ENCODE assay signal across 1 cellular context in genomic region chr10:4519691-4520402, GRCh38.
TF ChIP-seq lines count a peak whose summit lies in the region.

No MANE protein-coding gene starts in this region.

TF ChIP-seq in SK-N-SH, 30 proteins besides CTCF, POLR2A, EP300 and RAD21 (continued from another document):
- TF ChIP-seq, protein P1, sequence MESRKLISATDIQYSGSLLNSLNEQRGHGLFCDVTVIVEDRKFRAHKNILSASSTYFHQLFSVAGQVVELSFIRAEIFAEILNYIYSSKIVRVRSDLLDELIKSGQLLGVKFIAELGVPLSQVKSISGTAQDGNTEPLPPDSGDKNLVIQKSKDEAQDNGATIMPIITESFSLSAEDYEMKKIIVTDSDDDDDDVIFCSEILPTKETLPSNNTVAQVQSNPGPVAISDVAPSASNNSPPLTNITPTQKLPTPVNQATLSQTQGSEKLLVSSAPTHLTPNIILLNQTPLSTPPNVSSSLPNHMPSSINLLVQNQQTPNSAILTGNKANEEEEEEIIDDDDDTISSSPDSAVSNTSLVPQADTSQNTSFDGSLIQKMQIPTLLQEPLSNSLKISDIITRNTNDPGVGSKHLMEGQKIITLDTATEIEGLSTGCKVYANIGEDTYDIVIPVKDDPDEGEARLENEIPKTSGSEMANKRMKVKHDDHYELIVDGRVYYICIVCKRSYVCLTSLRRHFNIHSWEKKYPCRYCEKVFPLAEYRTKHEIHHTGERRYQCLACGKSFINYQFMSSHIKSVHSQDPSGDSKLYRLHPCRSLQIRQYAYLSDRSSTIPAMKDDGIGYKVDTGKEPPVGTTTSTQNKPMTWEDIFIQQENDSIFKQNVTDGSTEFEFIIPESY (IDR thresholded peaks at IDR 0.05; ENCODE audit: borderline replicate concordance, low read depth) = no peak
- TF ChIP-seq YY1 (IDR thresholded peaks at IDR 0.05; ENCODE audit: low read depth) (no peak), SIN3A (IDR thresholded peaks at IDR 0.05; ENCODE audit: borderline replicate concordance, low read depth, low read length) (no peak), GATA2 (CRISPR knock-in tag; IDR thresholded peaks at IDR 0.05) (no peak)
- TF ChIP-seq, protein P2, sequence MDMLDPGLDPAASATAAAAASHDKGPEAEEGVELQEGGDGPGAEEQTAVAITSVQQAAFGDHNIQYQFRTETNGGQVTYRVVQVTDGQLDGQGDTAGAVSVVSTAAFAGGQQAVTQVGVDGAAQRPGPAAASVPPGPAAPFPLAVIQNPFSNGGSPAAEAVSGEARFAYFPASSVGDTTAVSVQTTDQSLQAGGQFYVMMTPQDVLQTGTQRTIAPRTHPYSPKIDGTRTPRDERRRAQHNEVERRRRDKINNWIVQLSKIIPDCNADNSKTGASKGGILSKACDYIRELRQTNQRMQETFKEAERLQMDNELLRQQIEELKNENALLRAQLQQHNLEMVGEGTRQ (IDR thresholded peaks at IDR 0.05; ENCODE audit: borderline replicate concordance, low read depth, low read length) = no peak
- TF ChIP-seq, protein P3, sequence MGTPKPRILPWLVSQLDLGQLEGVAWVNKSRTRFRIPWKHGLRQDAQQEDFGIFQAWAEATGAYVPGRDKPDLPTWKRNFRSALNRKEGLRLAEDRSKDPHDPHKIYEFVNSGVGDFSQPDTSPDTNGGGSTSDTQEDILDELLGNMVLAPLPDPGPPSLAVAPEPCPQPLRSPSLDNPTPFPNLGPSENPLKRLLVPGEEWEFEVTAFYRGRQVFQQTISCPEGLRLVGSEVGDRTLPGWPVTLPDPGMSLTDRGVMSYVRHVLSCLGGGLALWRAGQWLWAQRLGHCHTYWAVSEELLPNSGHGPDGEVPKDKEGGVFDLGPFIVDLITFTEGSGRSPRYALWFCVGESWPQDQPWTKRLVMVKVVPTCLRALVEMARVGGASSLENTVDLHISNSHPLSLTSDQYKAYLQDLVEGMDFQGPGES (IDR thresholded peaks at IDR 0.05; ENCODE audit: low read depth, low read length) = no peak
